ENCODE assay signal across 11 cellular contexts in genomic region chr3:37905987-37906674, GRCh38. TPM values are rescaled to one million over a fixed set of nuclear protein-coding genes. Genes with fewer than 3 reads are reported as not detected.
DNase-seq lines count a peak whose midpoint lies in the region; ATAC-seq, FAIRE-seq and TF ChIP-seq lines count a peak whose summit lies in the region.
"Had no signal": no experiment of that assay in that cellular context is flagged by ENCODE, and none has a peak within 500 bp of the region (broad histone marks: within the 10 kb centered on the region; RNA-seq: fewer than 3 reads in every experiment).

No MANE protein-coding gene starts in this region.

- H3K9me3 ChIP-seq in pancreas: no peaks in the 10 kb centered on the region

- no peak for FAIRE-seq in pancreas (lab: Jason Lieb, UNC)
- FAIRE-seq: TTC549 had no signal

- TF ChIP-seq CTCF in fibroblast of mammary gland (conservative IDR thresholded peaks at IDR 0.05; ENCODE audit: control insufficient read depth, insufficient read depth, low read depth, low read length) (no peak), pancreas (IDR thresholded peaks at IDR 0.05) (no peak)

- no peaks in the 10 kb centered on the region for H3K27me3 ChIP-seq in pancreas

- peak overlapping the region in 3 of 4 donors; percentile 1 to 44 (median 30) for H3K27ac ChIP-seq in pancreas
- H3K27ac ChIP-seq: HL-60 had no signal

- no peak overlapping the region for H3K4me3 ChIP-seq in fibroblast of mammary gland (ENCODE audit: control insufficient read depth, low read depth, low read length)
- H3K4me3 ChIP-seq in pancreas: no peak overlapping the region

- ATAC-seq in pancreas: peak in 3 of 4 donors; percentile 38 to 59 (median 44)

- H3K36me3 ChIP-seq in pancreas: no peaks in the 10 kb centered on the region

- no peaks in the 10 kb centered on the region for H3K4me1 ChIP-seq in pancreas

- WGBS in pancreas, 2 donors: 70% methylated on average over 8 of the region's 8 CpGs

- intact Hi-C loops in pancreas (cut with DNase I): no loop called here

- peak; percentile 86 for DNase-seq in DMS 273 (lab: John Stamatoyannopoulos, UW; ENCODE audit: unreplicated experiment)
- DNase-seq in NCI-H82 treated with DMSO at 0.1 percent for 48 hours (lab: John Stamatoyannopoulos, UW; ENCODE audit: unreplicated experiment): peak; percentile 4
- DNase-seq in fibroblast of mammary gland (ENCODE audit: low read depth): peak; percentile 74
- no peak for DNase-seq in pancreas
- DNase-seq in GM19238 (ENCODE audit: insufficient read length, low spot score): no peak
- DNase-seq in midbrain (lab: John Stamatoyannopoulos, UW): no peak
- no peak for DNase-seq in stimulated activated CD4-positive, alpha-beta T cell treated with anti-CD3 and anti-CD28 coated beads, Interleukin-2, amount 100 ng/mL, for 24 hours
- DNase-seq in NCI-H2107 (lab: John Stamatoyannopoulos, UW): no peak
- DNase-seq: stimulated activated CD4-positive, alpha-beta T cell treated with anti-CD3 and anti-CD28 coated beads, Interleukin-4, amount 100 ng/mL, for 4 hours had no signal

RNA-seq across cellular contexts. Expression of gene CTDSPL, which starts 44.5 kb away (rescaled TPM):
- total RNA-seq in pancreas: 10 to 100 TPM; 14.2 to 34.8 (median 17.8) TPM
- 10 to 100 TPM in 1 of 2 donors, 1 to 10 TPM in 1; 8.4 to 14.8 TPM for polyA plus RNA-seq in pancreas

Comparison
In these comparisons a context has a peak if more than half of its experiments do, and no peak if none do; other contexts are left out.
1. DNase-seq: peak in DMS 273 (single experiment), NCI-H82 treated with DMSO at 0.1 percent for 48 hours (single experiment) and fibroblast of mammary gland (single experiment); none in pancreas (0 of 6), GM19238 (single experiment), midbrain (single experiment), stimulated activated CD4-positive, alpha-beta T cell treated with anti-CD3 and anti-CD28 coated beads, Interleukin-2, amount 100 ng/mL, for 24 hours (0 of 2) and NCI-H2107 (single experiment).